In the genomic region with DNA sequence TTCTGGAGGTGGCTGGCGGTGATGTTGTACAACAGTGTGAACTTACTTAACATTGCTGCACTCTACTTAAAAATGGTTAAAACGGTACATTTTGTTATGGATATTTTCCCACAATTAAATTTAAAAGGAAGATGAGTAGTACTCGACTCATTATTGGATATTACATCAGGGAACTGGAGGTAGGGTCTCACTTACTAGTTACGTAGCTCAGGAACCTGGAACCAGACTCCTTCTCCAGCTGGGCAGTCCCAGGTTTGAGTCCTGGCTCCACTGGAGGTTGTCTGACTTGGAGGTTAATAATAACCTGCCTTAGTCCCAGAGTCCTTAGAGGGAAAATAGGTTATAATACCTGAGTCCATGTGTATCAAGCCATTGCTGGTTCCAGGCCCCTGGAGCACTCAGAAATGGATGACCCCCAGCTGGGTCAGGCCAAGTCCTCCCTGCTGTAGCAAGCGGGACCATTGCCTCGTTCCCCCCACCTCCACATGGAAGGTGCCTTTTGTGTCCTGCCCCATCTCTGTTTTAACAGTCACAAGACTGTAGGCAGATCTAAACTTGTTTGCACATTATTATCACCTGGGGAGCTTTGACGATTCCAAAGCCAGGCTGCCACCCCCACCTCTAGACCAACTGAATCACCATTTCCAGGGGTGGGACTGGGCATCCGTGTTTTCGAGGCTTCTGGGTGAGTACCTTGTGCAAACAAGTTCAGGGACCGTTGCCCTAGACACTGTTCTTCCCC, we compare ENCODE assay signal across 1 cellular context.
TF ChIP-seq lines count a peak whose summit lies in the region.

No MANE protein-coding gene starts in this region.

TF ChIP-seq in HepG2, 621 proteins besides CTCF, POLR2A, EP300 and RAD21 (continued from another document and continues in another):
- TF ChIP-seq ZBTB8A (CRISPR knock-in tag; IDR thresholded peaks at IDR 0.05; ENCODE audit: borderline replicate concordance, low read depth) = no peak
- TF ChIP-seq, protein P1, sequence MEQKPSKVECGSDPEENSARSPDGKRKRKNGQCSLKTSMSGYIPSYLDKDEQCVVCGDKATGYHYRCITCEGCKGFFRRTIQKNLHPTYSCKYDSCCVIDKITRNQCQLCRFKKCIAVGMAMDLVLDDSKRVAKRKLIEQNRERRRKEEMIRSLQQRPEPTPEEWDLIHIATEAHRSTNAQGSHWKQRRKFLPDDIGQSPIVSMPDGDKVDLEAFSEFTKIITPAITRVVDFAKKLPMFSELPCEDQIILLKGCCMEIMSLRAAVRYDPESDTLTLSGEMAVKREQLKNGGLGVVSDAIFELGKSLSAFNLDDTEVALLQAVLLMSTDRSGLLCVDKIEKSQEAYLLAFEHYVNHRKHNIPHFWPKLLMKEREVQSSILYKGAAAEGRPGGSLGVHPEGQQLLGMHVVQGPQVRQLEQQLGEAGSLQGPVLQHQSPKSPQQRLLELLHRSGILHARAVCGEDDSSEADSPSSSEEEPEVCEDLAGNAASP (CRISPR knock-in tag; IDR thresholded peaks at IDR 0.05; ENCODE audit: borderline replicate concordance) = no peak
- no peak for TF ChIP-seq MIER2 (CRISPR knock-in tag; IDR thresholded peaks at IDR 0.05)
- no peak for TF ChIP-seq ZZZ3 (CRISPR knock-in tag; IDR thresholded peaks at IDR 0.05; ENCODE audit: borderline replicate concordance)
- TF ChIP-seq FOSL2 (CRISPR knock-in tag; IDR thresholded peaks at IDR 0.05) = 0 out of 2 replicates have a peak, but pooled peaks have one; percentile 45
- no peak for TF ChIP-seq SKIL (CRISPR knock-in tag; IDR thresholded peaks at IDR 0.05; ENCODE audit: borderline replicate concordance)
- TF ChIP-seq HNRNPUL1 (IDR thresholded peaks at IDR 0.05; ENCODE audit: low read depth, low read length) = no peak
- TF ChIP-seq, protein P2, sequence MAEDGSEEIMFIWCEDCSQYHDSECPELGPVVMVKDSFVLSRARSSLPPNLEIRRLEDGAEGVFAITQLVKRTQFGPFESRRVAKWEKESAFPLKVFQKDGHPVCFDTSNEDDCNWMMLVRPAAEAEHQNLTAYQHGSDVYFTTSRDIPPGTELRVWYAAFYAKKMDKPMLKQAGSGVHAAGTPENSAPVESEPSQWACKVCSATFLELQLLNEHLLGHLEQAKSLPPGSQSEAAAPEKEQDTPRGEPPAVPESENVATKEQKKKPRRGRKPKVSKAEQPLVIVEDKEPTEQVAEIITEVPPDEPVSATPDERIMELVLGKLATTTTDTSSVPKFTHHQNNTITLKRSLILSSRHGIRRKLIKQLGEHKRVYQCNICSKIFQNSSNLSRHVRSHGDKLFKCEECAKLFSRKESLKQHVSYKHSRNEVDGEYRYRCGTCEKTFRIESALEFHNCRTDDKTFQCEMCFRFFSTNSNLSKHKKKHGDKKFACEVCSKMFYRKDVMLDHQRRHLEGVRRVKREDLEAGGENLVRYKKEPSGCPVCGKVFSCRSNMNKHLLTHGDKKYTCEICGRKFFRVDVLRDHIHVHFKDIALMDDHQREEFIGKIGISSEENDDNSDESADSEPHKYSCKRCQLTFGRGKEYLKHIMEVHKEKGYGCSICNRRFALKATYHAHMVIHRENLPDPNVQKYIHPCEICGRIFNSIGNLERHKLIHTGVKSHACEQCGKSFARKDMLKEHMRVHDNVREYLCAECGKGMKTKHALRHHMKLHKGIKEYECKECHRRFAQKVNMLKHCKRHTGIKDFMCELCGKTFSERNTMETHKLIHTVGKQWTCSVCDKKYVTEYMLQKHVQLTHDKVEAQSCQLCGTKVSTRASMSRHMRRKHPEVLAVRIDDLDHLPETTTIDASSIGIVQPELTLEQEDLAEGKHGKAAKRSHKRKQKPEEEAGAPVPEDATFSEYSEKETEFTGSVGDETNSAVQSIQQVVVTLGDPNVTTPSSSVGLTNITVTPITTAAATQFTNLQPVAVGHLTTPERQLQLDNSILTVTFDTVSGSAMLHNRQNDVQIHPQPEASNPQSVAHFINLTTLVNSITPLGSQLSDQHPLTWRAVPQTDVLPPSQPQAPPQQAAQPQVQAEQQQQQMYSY (CRISPR knock-in tag; IDR thresholded peaks at IDR 0.05) = peak; percentile 38; the same call in 1 of the 2 replicates
- TF ChIP-seq FOXA1 (IDR thresholded peaks at IDR 0.05) = no peak
- no peak for TF ChIP-seq FOXA1 (CRISPR knock-in tag; IDR thresholded peaks at IDR 0.05)
- no peak for TF ChIP-seq TMF1 (CRISPR knock-in tag; IDR thresholded peaks at IDR 0.05; ENCODE audit: low read depth)
- TF ChIP-seq, protein P3, sequence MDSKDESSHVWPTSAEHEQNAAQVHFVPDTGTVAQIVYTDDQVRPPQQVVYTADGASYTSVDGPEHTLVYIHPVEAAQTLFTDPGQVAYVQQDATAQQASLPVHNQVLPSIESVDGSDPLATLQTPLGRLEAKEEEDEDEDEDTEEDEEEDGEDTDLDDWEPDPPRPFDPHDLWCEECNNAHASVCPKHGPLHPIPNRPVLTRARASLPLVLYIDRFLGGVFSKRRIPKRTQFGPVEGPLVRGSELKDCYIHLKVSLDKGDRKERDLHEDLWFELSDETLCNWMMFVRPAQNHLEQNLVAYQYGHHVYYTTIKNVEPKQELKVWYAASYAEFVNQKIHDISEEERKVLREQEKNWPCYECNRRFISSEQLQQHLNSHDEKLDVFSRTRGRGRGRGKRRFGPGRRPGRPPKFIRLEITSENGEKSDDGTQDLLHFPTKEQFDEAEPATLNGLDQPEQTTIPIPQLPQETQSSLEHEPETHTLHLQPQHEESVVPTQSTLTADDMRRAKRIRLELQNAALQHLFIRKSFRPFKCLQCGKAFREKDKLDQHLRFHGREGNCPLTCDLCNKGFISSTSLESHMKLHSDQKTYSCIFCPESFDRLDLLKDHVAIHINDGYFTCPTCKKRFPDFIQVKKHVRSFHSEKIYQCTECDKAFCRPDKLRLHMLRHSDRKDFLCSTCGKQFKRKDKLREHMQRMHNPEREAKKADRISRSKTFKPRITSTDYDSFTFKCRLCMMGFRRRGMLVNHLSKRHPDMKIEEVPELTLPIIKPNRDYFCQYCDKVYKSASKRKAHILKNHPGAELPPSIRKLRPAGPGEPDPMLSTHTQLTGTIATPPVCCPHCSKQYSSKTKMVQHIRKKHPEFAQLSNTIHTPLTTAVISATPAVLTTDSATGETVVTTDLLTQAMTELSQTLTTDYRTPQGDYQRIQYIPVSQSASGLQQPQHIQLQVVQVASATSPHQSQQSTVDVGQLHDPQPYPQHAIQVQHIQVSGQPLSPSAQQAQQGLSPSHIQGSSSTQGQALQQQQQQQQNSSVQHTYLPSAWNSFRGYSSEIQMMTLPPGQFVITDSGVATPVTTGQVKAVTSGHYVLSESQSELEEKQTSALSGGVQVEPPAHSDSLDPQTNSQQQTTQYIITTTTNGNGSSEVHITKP (CRISPR knock-in tag; IDR thresholded peaks at IDR 0.05; ENCODE audit: low read depth) = 0 out of 2 replicates have a peak, but pooled peaks have one; percentile 22
- TF ChIP-seq ZNF724P (CRISPR knock-in tag; IDR thresholded peaks at IDR 0.05; ENCODE audit: borderline replicate concordance) = no peak
- no peak for TF ChIP-seq SOX13 (IDR thresholded peaks at IDR 0.05)
- TF ChIP-seq SOX13 (CRISPR knock-in tag; conservative IDR thresholded peaks at IDR 0.05 in 1 of 2, IDR thresholded peaks at IDR 0.05 in 1 of 2) = 0 out of 4 replicates have a peak, but pooled peaks of 1 of the 2 experiments have one; percentile 6
- TF ChIP-seq ZNF10 (CRISPR knock-in tag; IDR thresholded peaks at IDR 0.05; ENCODE audit: borderline replicate concordance, low read depth) = no peak
- no peak for TF ChIP-seq ZBTB46 (CRISPR knock-in tag; IDR thresholded peaks at IDR 0.05; ENCODE audit: borderline replicate concordance)
- TF ChIP-seq ZNF263 (CRISPR knock-in tag; IDR thresholded peaks at IDR 0.05) = 0 out of 2 replicates have a peak, but pooled peaks have one; percentile 49
- TF ChIP-seq, protein P4, sequence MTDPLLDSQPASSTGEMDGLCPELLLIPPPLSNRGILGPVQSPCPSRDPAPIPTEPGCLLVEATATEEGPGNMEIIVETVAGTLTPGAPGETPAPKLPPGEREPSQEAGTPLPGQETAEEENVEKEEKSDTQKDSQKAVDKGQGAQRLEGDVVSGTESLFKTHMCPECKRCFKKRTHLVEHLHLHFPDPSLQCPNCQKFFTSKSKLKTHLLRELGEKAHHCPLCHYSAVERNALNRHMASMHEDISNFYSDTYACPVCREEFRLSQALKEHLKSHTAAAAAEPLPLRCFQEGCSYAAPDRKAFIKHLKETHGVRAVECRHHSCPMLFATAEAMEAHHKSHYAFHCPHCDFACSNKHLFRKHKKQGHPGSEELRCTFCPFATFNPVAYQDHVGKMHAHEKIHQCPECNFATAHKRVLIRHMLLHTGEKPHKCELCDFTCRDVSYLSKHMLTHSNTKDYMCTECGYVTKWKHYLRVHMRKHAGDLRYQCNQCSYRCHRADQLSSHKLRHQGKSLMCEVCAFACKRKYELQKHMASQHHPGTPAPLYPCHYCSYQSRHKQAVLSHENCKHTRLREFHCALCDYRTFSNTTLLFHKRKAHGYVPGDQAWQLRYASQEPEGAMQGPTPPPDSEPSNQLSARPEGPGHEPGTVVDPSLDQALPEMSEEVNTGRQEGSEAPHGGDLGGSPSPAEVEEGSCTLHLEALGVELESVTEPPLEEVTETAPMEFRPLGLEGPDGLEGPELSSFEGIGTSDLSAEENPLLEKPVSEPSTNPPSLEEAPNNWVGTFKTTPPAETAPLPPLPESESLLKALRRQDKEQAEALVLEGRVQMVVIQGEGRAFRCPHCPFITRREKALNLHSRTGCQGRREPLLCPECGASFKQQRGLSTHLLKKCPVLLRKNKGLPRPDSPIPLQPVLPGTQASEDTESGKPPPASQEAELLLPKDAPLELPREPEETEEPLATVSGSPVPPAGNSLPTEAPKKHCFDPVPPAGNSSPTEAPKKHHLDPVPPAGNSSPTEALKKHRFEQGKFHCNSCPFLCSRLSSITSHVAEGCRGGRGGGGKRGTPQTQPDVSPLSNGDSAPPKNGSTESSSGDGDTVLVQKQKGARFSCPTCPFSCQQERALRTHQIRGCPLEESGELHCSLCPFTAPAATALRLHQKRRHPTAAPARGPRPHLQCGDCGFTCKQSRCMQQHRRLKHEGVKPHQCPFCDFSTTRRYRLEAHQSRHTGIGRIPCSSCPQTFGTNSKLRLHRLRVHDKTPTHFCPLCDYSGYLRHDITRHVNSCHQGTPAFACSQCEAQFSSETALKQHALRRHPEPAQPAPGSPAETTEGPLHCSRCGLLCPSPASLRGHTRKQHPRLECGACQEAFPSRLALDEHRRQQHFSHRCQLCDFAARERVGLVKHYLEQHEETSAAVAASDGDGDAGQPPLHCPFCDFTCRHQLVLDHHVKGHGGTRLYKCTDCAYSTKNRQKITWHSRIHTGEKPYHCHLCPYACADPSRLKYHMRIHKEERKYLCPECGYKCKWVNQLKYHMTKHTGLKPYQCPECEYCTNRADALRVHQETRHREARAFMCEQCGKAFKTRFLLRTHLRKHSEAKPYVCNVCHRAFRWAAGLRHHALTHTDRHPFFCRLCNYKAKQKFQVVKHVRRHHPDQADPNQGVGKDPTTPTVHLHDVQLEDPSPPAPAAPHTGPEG (CRISPR knock-in tag; IDR thresholded peaks at IDR 0.05) = no peak
- no peak for TF ChIP-seq GTF3A (CRISPR knock-in tag; conservative IDR thresholded peaks at IDR 0.05)
- TF ChIP-seq, protein P5, sequence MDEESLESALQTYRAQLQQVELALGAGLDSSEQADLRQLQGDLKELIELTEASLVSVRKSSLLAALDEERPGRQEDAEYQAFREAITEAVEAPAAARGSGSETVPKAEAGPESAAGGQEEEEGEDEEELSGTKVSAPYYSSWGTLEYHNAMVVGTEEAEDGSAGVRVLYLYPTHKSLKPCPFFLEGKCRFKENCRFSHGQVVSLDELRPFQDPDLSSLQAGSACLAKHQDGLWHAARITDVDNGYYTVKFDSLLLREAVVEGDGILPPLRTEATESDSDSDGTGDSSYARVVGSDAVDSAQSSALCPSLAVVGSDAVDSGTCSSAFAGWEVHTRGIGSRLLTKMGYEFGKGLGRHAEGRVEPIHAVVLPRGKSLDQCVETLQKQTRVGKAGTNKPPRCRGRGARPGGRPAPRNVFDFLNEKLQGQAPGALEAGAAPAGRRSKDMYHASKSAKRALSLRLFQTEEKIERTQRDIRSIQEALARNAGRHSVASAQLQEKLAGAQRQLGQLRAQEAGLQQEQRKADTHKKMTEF (CRISPR knock-in tag; IDR thresholded peaks at IDR 0.05) = no peak
